In the genomic region with DNA sequence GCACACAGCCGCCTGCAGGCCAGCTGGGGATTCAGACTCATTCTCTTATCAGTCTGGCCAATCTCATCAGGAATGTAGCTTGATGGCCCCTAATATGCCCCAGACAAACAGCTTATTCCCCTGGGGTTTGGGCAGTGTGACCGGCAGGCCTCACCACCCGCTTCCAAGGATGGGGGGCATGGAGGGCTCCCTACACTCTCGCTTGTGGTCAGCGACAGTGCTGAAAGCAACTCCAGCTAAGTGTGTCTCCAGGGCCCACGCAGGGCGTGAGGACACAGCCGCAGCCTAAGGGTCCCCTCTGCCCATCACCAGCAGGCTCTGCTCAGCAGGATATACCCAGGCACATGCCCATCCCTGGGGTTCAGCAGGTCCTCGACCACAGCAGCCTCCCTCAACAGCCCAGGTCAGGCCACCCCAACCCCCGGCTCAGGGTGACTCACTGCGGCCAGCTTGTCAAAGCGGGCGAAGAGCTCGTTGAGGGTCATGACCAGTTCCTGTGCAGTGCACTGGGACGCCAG, we compare ENCODE assay signal across 23 cellular contexts.
DNase-seq lines count a peak whose midpoint lies in the region; ATAC-seq, FAIRE-seq and TF ChIP-seq lines count a peak whose summit lies in the region.
"Had no signal": no experiment of that assay in that cellular context is flagged by ENCODE, and none has a peak within 500 bp of the region (broad histone marks: within the 10 kb centered on the region; RNA-seq: fewer than 3 reads in every experiment).

No MANE protein-coding gene starts in this region.

- H3K56ac ChIP-seq in H9 (ENCODE audit: insufficient read length, low read depth, low read length), result no peak overlapping the region

- H4K91ac ChIP-seq in H9 (ENCODE audit: insufficient read length, low read depth, low read length), result no peak overlapping the region

- no peak overlapping the region for H3K23ac ChIP-seq in H9 (ENCODE audit: insufficient read length, low read depth, low read length)

- H3K18ac ChIP-seq in H9 (ENCODE audit: insufficient read length, low read depth, low read length), result no peak overlapping the region

- WGBS in H9 (ENCODE audit: extremely low coverage, insufficient read length, low lambda C conversion rate), result no CpG with 5 or more reads among the region's 15 CpGs

- H3K27me3 ChIP-seq in H9 (ENCODE audit: insufficient read depth, low read length), result no peaks in the 10 kb centered on the region
- H3K27me3 ChIP-seq in stomach smooth muscle (ENCODE audit: control insufficient read depth in 1 of 2, insufficient read depth in 2 of 2, low read length in 2 of 2), result no peaks in the 10 kb centered on the region
- H3K27me3 ChIP-seq: right lobe of liver had no signal

- H3K9me3 ChIP-seq in H9 (ENCODE audit: control insufficient read depth, low read depth, low read length), result no peaks in the 10 kb centered on the region
- H3K9me3 ChIP-seq in kidney (ENCODE audit: control insufficient read depth in 1 of 2, low read length in 2 of 2), result no peaks in the 10 kb centered on the region
- no peaks in the 10 kb centered on the region for H3K9me3 ChIP-seq in stomach smooth muscle (ENCODE audit: control insufficient read depth in 2 of 2, low read length in 2 of 2)
- H3K9me3 ChIP-seq: right lobe of liver had no signal

- H2BK5ac ChIP-seq in H9 (ENCODE audit: insufficient read length, low read length), result no peak overlapping the region

- no peak overlapping the region for H3T11ph ChIP-seq in H9 (ENCODE audit: low read length)

- H3K4ac ChIP-seq in H9 (ENCODE audit: low read depth, low read length), result no peak overlapping the region

- peak overlapping the region; percentile 30; the same call in 1 of the 2 replicates for H3K14ac ChIP-seq in H9 (ENCODE audit: insufficient read depth, low read length)

- no peaks in the 10 kb centered on the region for H3K79me1 ChIP-seq in H9 (ENCODE audit: insufficient read depth, low read depth, low read length, poor library complexity, severe bottlenecking)

- H3K4me3 ChIP-seq in kidney (ENCODE audit: low read length in 2 of 2) (no peak overlapping the region), stomach smooth muscle (ENCODE audit: low read length in 2 of 2) (no peak overlapping the region)
- H3K4me3 ChIP-seq: right lobe of liver had no signal

- no peaks in the 10 kb centered on the region for H3K23me2 ChIP-seq in H9 (ENCODE audit: insufficient read length, low read depth, low read length, poor library complexity, severe bottlenecking)

- H3K4me1 Mint-ChIP-seq in H9, result peaks cover 8 to 18% of the 10 kb centered on the region in 2 experiments

- no peak overlapping the region for H2BK20ac ChIP-seq in H9 (ENCODE audit: low read depth, low read length, poor library complexity, severe bottlenecking)

- H4K20me1 ChIP-seq in H9 (ENCODE audit: control insufficient read depth, insufficient read depth, insufficient read length), result no peaks in the 10 kb centered on the region

- no peak overlapping the region for H3K4me2 ChIP-seq in H9 (ENCODE audit: insufficient read depth, insufficient read length, low read length)

- H3K36me3 ChIP-seq in kidney (ENCODE audit: control insufficient read depth in 1 of 2, insufficient read depth in 2 of 2, low read length in 2 of 2), result no peaks in the 10 kb centered on the region
- H3K36me3 ChIP-seq in stomach smooth muscle (ENCODE audit: control insufficient read depth in 2 of 2, insufficient read depth in 2 of 2, low read length in 2 of 2), result peaks cover 3 to 7% of the 10 kb centered on the region in 2 donors
- H3K36me3 ChIP-seq: right lobe of liver had no signal

- no peak overlapping the region for H2BK120ac ChIP-seq in H9 (ENCODE audit: low read depth, low read length, poor library complexity, severe bottlenecking)

- no peak for TF ChIP-seq CTCF in H9 (conservative IDR thresholded peaks at IDR 0.05)
- TF ChIP-seq CTCF in kidney (IDR thresholded peaks at IDR 0.05; ENCODE audit: borderline replicate concordance, extremely low read depth, insufficient read depth), result no peak

- intact Hi-C loops in kidney (cut with DNase I), result no loop called here

- no peak overlapping the region for H4K8ac ChIP-seq in H9 (replicated peaks; ENCODE audit: insufficient read length, low read depth, low read length)

- no peak overlapping the region for H2AK5ac ChIP-seq in H9 (ENCODE audit: insufficient read length, low read length)

- H3K9ac ChIP-seq in H9 (ENCODE audit: extremely low read depth, insufficient read length, low read length) (no peak overlapping the region), kidney (ENCODE audit: low read length in 2 of 2) (no peak overlapping the region), stomach smooth muscle (ENCODE audit: low read length in 2 of 2) (no peak overlapping the region)

- no peaks in the 10 kb centered on the region; a peak in 1 of 7 replicates for H3K36me3 Mint-ChIP-seq in H9 (ENCODE audit: insufficient read depth in 1 of 3, low read depth in 3 of 3)
- H3K36me3 Mint-ChIP-seq: activated naive CD8-positive, alpha-beta T cell; brain; naive thymus-derived CD4-positive, alpha-beta T cell had no signal

- H3K27ac ChIP-seq in H9 (ENCODE audit: insufficient read length, low read depth, low read length), result no peak overlapping the region
- H3K27ac ChIP-seq in caudate nucleus (ENCODE audit: low read depth, low read length), result peak overlapping the region; percentile 24
- H3K27ac ChIP-seq in kidney (ENCODE audit: low read depth in 2 of 2, low read length in 2 of 2), result peak overlapping the region in 1 of 2 donors; percentile 11
- H3K27ac ChIP-seq in stomach smooth muscle (ENCODE audit: low read length), result peak overlapping the region; percentile 84

- H3K9me3 Mint-ChIP-seq in H9, result no peaks in the 10 kb centered on the region; a peak in 1 of 5 replicates
- H3K9me3 Mint-ChIP-seq: activated T-helper 1 cell treated with anti-CD3 and anti-CD28 coated beads, Interleukin-12 subunit alpha, Interleukin-12 subunit beta, Interleukin-2, Interleukin-4 antibody, amounts not matched to agents 30 ng/mL and 10 ng/mL and 1 ng/mL, durations not matched to agents 14 hours and 24 hours and 36 hours; CD4-positive, alpha-beta T cell; dendritic cell treated with granulocyte-macrophage colony-stimulating factor and Interleukin-4, amounts not matched to agents 40 ng/mL and 50 ng/mL, for 4 days had no signal

- no peak overlapping the region for H2AFZ ChIP-seq in H9 (ENCODE audit: low read length)

- H2BK12ac ChIP-seq in H9 (ENCODE audit: insufficient read length, low read depth, low read length), result no peak overlapping the region

- H4K5ac ChIP-seq in H9 (ENCODE audit: insufficient read length, low read depth, low read length), result no peak overlapping the region

- H3K79me2 ChIP-seq in H9 (ENCODE audit: insufficient read depth, low read length), result no peaks in the 10 kb centered on the region

- H3K27me3 Mint-ChIP-seq in H9 (ENCODE audit: low read depth), result peaks cover 2% of the 10 kb centered on the region
- H3K27me3 Mint-ChIP-seq: CD4-positive, alpha-beta T cell had no signal

- no peak overlapping the region for H3K27ac Mint-ChIP-seq in H9
- H3K27ac Mint-ChIP-seq: activated naive CD8-positive, alpha-beta T cell; activated T-helper 1 cell treated with anti-CD3 and anti-CD28 coated beads, Interleukin-12 subunit alpha, Interleukin-12 subunit beta, Interleukin-2, Interleukin-4 antibody, amounts not matched to agents 30 ng/mL and 10 ng/mL and 1 ng/mL, durations not matched to agents 14 hours and 24 hours and 36 hours; brain; CD4-positive, alpha-beta T cell; dendritic cell treated with granulocyte-macrophage colony-stimulating factor and Interleukin-4, amounts not matched to agents 40 ng/mL and 50 ng/mL, for 4 days; naive thymus-derived CD4-positive, alpha-beta T cell had no signal

- ATAC-seq in HG02642 (IDR thresholded peaks at IDR 0.05; ENCODE audit: poor library complexity, unreplicated experiment), result no peak
- ATAC-seq: naive thymus-derived CD4-positive, alpha-beta T cell; right lobe of liver had no signal

- no peak overlapping the region for H2BK15ac ChIP-seq in H9 (ENCODE audit: low read depth, low read length)

- no peak for DNase-seq in H9
- DNase-seq in caudate nucleus (lab: John Stamatoyannopoulos, UW), result no peak
- peak; percentile 71 for DNase-seq in kidney
- DNase-seq in dedifferentiated amniotic fluid mesenchymal stem cell (ENCODE audit: extremely low spot score), result no peak
- no peak for DNase-seq in NCI-H69 (lab: John Stamatoyannopoulos, UW)
- no peak for DNase-seq in NCI-H1417 treated with DMSO at 0.1 percent for 48 hours (lab: John Stamatoyannopoulos, UW)
- DNase-seq: activated CD4-positive, alpha-beta T cell treated with anti-CD3 and anti-CD28 coated beads for 1 hour; CD4-positive, alpha-beta T cell; Karpas-422; mesenchymal stem cell; naive thymus-derived CD4-positive, alpha-beta T cell; NCI-H2029 treated with DMSO at 0.1 percent for 48 hours; NCI-H345 had no signal

- no peak for FAIRE-seq in kidney (lab: Jason Lieb, UNC)
- FAIRE-seq: GM12892, keratinocyte, RCC 7860 had no signal

- no peak overlapping the region for H3K4me3 Mint-ChIP-seq in H9
- H3K4me3 Mint-ChIP-seq: activated naive CD8-positive, alpha-beta T cell; activated T-helper 1 cell treated with anti-CD3 and anti-CD28 coated beads, Interleukin-12 subunit alpha, Interleukin-12 subunit beta, Interleukin-2, Interleukin-4 antibody, amounts not matched to agents 30 ng/mL and 10 ng/mL and 1 ng/mL, durations not matched to agents 14 hours and 24 hours and 36 hours; brain; CD4-positive, alpha-beta T cell; dendritic cell treated with granulocyte-macrophage colony-stimulating factor and Interleukin-4, amounts not matched to agents 40 ng/mL and 50 ng/mL, for 4 days; naive thymus-derived CD4-positive, alpha-beta T cell had no signal

- no peaks in the 10 kb centered on the region for H3K4me1 ChIP-seq in H9 (ENCODE audit: insufficient read depth, low read length)
- H3K4me1 ChIP-seq in kidney (ENCODE audit: control insufficient read depth in 1 of 2, insufficient read depth in 1 of 2, low read depth in 1 of 2, low read length in 2 of 2), result peaks cover 5 to 7% of the 10 kb centered on the region in 2 donors
- H3K4me1 ChIP-seq in stomach smooth muscle (ENCODE audit: control insufficient read depth, insufficient read depth, low read length), result peaks cover 76% of the 10 kb centered on the region
